ENCODE assay signal across 8 cellular contexts in genomic region chr16:29227756-29228663, GRCh38.
DNase-seq lines count a peak whose midpoint lies in the region; ATAC-seq and TF ChIP-seq lines count a peak whose summit lies in the region.
"Not testable (repeated sequence)": the region's sequence is repeated elsewhere in the genome, so short reads cannot be mapped to it uniquely, and the experiment has no call there.

No MANE protein-coding gene starts in this region.

- H3K9me3 Mint-ChIP-seq in WTC11, result peaks cover 14% of the 10 kb centered on the region

- not testable (repeated sequence) for H3K36me3 ChIP-seq in left ventricle myocardium inferior, thoracic aorta

- H3K27ac Mint-ChIP-seq in WTC11, result not testable (repeated sequence)

- POLR2A ChIA-PET in WTC11 (lab: Charles Lee), result not testable (repeated sequence)

- DNase-seq in EH (ENCODE audit: low read depth) (peak; percentile 56), HK-2 (ENCODE audit: unreplicated experiment) (peak; percentile 34), NCI-H69 (lab: John Stamatoyannopoulos, UW) (peak; percentile 42), WTC11 (ENCODE audit: low spot score) (peak; percentile 73), astrocyte of the hippocampus (ENCODE audit: low read depth, low spot score) (peak; percentile 65), left ventricle myocardium inferior (peak; percentile 57), pons (ENCODE audit: low spot score) (peak; percentile 65)
- not testable (repeated sequence) for DNase-seq in thoracic aorta (ENCODE audit: low spot score)

- H3K4me3 Mint-ChIP-seq in WTC11, result not testable (repeated sequence)

- not testable (repeated sequence) for H3K9me3 ChIP-seq in left ventricle myocardium inferior (replicated peaks); thoracic aorta

- H3K36me3 Mint-ChIP-seq in WTC11, result not testable (repeated sequence)

- TF ChIP-seq CTCF in WTC11 (IDR thresholded peaks at IDR 0.05), result not testable (repeated sequence)
- TF ChIP-seq CTCF in left ventricle myocardium inferior (IDR thresholded peaks at IDR 0.05; ENCODE audit: borderline replicate concordance), result peak; percentile 66
- peak; percentile 50 for TF ChIP-seq CTCF in thoracic aorta (IDR thresholded peaks at IDR 0.05)

- not testable (repeated sequence) for H3K27ac ChIP-seq in left ventricle myocardium inferior (replicated peaks); thoracic aorta

- not testable (repeated sequence) for H3K4me1 Mint-ChIP-seq in WTC11

- H3K27me3 Mint-ChIP-seq in WTC11 (ENCODE audit: low read depth), result not testable (repeated sequence)

- H3K27me3 ChIP-seq in left ventricle myocardium inferior (ENCODE audit: low read depth); thoracic aorta (replicated peaks; ENCODE audit: insufficient read depth): not testable (repeated sequence)

- not testable (repeated sequence) for H3K4me3 ChIP-seq in left ventricle myocardium inferior, thoracic aorta

- H3K4me1 ChIP-seq in left ventricle myocardium inferior; thoracic aorta (ENCODE audit: control insufficient read depth in 1 of 2, low read depth in 2 of 2): not testable (repeated sequence)

- intact Hi-C loops in left ventricle myocardium inferior (cut with micrococcal nuclease), result not testable (repeated sequence)

- peak; percentile 91 for ATAC-seq in WTC11
- ATAC-seq in thoracic aorta (ENCODE audit: insufficient number of reproducible peaks, low FRiP score, low read depth), result not testable (repeated sequence)

- CTCF ChIA-PET in WTC11 (lab: Charles Lee), result not testable (repeated sequence)
